In genomic region chr11:61516675-61517516, GRCh38 we compare ENCODE assay signal across 10 cellular contexts. TPM values are rescaled to one million over a fixed set of nuclear protein-coding genes. Genes with fewer than 3 reads are reported as not detected.
DNase-seq lines count a peak whose midpoint lies in the region; ATAC-seq and TF ChIP-seq lines count a peak whose summit lies in the region.
"Had no signal": no experiment of that assay in that cellular context is flagged by ENCODE, and none has a peak within 500 bp of the region (broad histone marks: within the 10 kb centered on the region; RNA-seq: fewer than 3 reads in every experiment).

No MANE protein-coding gene starts in this region.

- H3K27ac ChIP-seq in HCT116 (ENCODE audit: low read depth, low read length), result no peak overlapping the region
- H3K27ac ChIP-seq in lower lobe of right lung, result no peak overlapping the region

- H3K9ac ChIP-seq in HCT116 (ENCODE audit: low read length), result no peak overlapping the region

- TF ChIP-seq CTCF in HCT116 (IDR thresholded peaks at IDR 0.05 in 2 of 3, conservative IDR thresholded peaks at IDR 0.05 in 1 of 3; ENCODE audit: borderline replicate concordance in 1 of 3, insufficient read depth in 1 of 3, low read depth in 2 of 3, low read length in 2 of 3) (peak; percentile 81 to 99 (median 98)), cardiac fibroblast (IDR thresholded peaks at IDR 0.05; ENCODE audit: low read depth, low read length) (peak; percentile 98), lower lobe of right lung (IDR thresholded peaks at IDR 0.05) (peak; percentile 95)

- TF ChIP-seq RAD21 in HCT116 (IDR thresholded peaks at IDR 0.05; ENCODE audit: low read depth), result peak; percentile 82

- no TSS peak for BruUV-seq in HCT116 (replicated peaks; lab: Mats Ljungman, UMichigan)

- H3K9me2 ChIP-seq in HCT116 (ENCODE audit: insufficient read depth), result no peaks in the 10 kb centered on the region

- H4K20me1 ChIP-seq in HCT116 (ENCODE audit: insufficient read depth), result no peaks in the 10 kb centered on the region

- no peaks in the 10 kb centered on the region for H3K79me2 ChIP-seq in HCT116 (ENCODE audit: insufficient read depth, low read length)

- H3K36me3 ChIP-seq in HCT116 (ENCODE audit: control insufficient read depth in 1 of 2, insufficient read depth in 2 of 2, low read length in 2 of 2) (peaks cover 0 to 6% of the 10 kb centered on the region in 2 experiments; a peak in 1 of 4 replicates), lower lobe of right lung (no peaks in the 10 kb centered on the region)
- H3K36me3 ChIP-seq: HAP-1 had no signal

- POLR2A ChIA-PET in HCT116 (lab: Charles Lee), result interaction anchor here (0.8 to 1.3 kb wide), 2 partner anchors 70 to 155 kb away, joined by 3 read pairs; partner anchors contain the start of genes CYB561A3 and TMEM138

- RAD21 ChIA-PET in HCT116 (lab: Charles Lee; ENCODE audit: low non-redundant PET in 1 of 2, low total read pairs in 2 of 2, uncharacterized antibody in 2 of 2, unreplicated experiment in 2 of 2), result interaction anchor here (0.7 to 1.4 kb wide), 3 partner anchors 34 to 39 kb away, joined by 3 to 5 read pairs (median 4); no protein-coding TSS in a partner anchor

- peak; percentile 86 for DNase-seq in AG08396 (ENCODE audit: low spot score)
- no peak for DNase-seq in HCT116 (ENCODE audit: low read depth, low spot score)
- DNase-seq in activated CD4-positive, CD25-positive, alpha-beta regulatory T cell treated with anti-CD3 and anti-CD28 coated beads, Interleukin-2, amount 50 U/mL, for 72 hours, result peak; percentile 70
- peak; percentile 28 to 33 for DNase-seq in cardiac fibroblast (ENCODE audit: low read depth in 2 of 2)
- DNase-seq in lower lobe of right lung, result no peak
- DNase-seq in stimulated activated CD8-positive, alpha-beta memory T cell treated with anti-CD3 and anti-CD28 coated beads, Interleukin-7, amount 100 ng/mL, for 1 hour (ENCODE audit: low read depth in 2 of 2), result peak; percentile 28 to 40
- no peak for DNase-seq in kidney glomerular epithelial cell (lab: John Stamatoyannopoulos, UW)

- no peak overlapping the region for H3K4me3 ChIP-seq in HCT116 (replicated peaks in 1 of 2; ENCODE audit: low read depth in 1 of 2, low read length in 2 of 2)
- no peak overlapping the region for H3K4me3 ChIP-seq in cardiac fibroblast (replicated peaks in 1 of 2; ENCODE audit: low read depth in 2 of 2, low read length in 2 of 2)
- H3K4me3 ChIP-seq in lower lobe of right lung, result no peak overlapping the region
- H3K4me3 ChIP-seq: HAP-1 had no signal

- intact Hi-C loops in HCT116 (cut with micrococcal nuclease) (loop anchor here (1.0 kb wide), 2 partner anchors 40 to 71 kb away; no protein-coding TSS in a partner anchor), lower lobe of right lung (cut with DNase I) (no loop called here)

- ATAC-seq in HCT116, result peak; percentile 75
- ATAC-seq in lower lobe of right lung, result peak; percentile 37 to 59
- ATAC-seq in GM18907 (IDR thresholded peaks at IDR 0.05; ENCODE audit: unreplicated experiment), result no peak

- TF ChIP-seq POLR2A in HCT116 (IDR thresholded peaks at IDR 0.05; ENCODE audit: borderline replicate concordance, extremely low read depth, insufficient read depth, insufficient read length), result no peak

- H3K9me3 ChIP-seq in HCT116 (ENCODE audit: control insufficient read depth in 1 of 2, insufficient read depth in 1 of 2, low read depth in 1 of 2, low read length in 2 of 2) (no peaks in the 10 kb centered on the region), lower lobe of right lung (no peaks in the 10 kb centered on the region)
- H3K9me3 ChIP-seq: HAP-1 had no signal

- H2AFZ ChIP-seq in HCT116 (ENCODE audit: low read depth, low read length, poor library complexity, severe bottlenecking), result no peak overlapping the region

- no peak overlapping the region for H3K4me2 ChIP-seq in HCT116 (ENCODE audit: low read length)

- H3K4me1 ChIP-seq in HCT116 (ENCODE audit: control insufficient read depth in 1 of 2, insufficient read depth in 2 of 2, low read length in 2 of 2) (peaks cover 8 to 14% of the 10 kb centered on the region in 2 experiments; a peak in 2 of 4 replicates), lower lobe of right lung (peaks cover 9% of the 10 kb centered on the region)
- H3K4me1 ChIP-seq: HAP-1 had no signal

- CTCF ChIA-PET in HCT116 (lab: Charles Lee), result interaction anchor here (0.8 to 2.8 kb wide), 22 partner anchors 8 to 216 kb away, joined by 3 to 32 read pairs (median 4); partner anchors contain the start of genes CPSF7, LRRC10B and SDHAF2

- H3K27me3 ChIP-seq in HCT116 (ENCODE audit: insufficient read depth, low read length) (no peaks in the 10 kb centered on the region), lower lobe of right lung (ENCODE audit: low read depth) (peaks cover 19% of the 10 kb centered on the region)

TF ChIP-seq in HCT116, 20 proteins besides CTCF, POLR2A, EP300 and RAD21:
- TF ChIP-seq SIN3A (IDR thresholded peaks at IDR 0.05; ENCODE audit: low read depth) (no peak), CEBPB (IDR thresholded peaks at IDR 0.05; ENCODE audit: low read depth) (no peak), JUND (IDR thresholded peaks at IDR 0.05) (no peak), YY1 (IDR thresholded peaks at IDR 0.05; ENCODE audit: extremely low read depth, insufficient replicate concordance, low read depth, low read length) (no peak), ZBTB33 (IDR thresholded peaks at IDR 0.05; ENCODE audit: extremely low read depth, insufficient replicate concordance, low read length) (no peak), MAX (IDR thresholded peaks at IDR 0.05) (no peak), ZNF274 (IDR thresholded peaks at IDR 0.05; ENCODE audit: low read depth, low read length) (no peak), FOSL1 (IDR thresholded peaks at IDR 0.05; ENCODE audit: low read depth) (no peak)
TF ChIP-seq in HCT116: peak in this region for 0.

RNA-seq across cellular contexts. Expression of gene LRRC10B, which starts 8.3 kb away (rescaled TPM):
- total RNA-seq in HCT116 (2021; ENCODE audit: unreplicated experiment), result not detected
- 0.07 TPM in 1 of 2 replicates, not detected in the other for polyA plus RNA-seq in HCT116 (2012)
- total RNA-seq in lower lobe of right lung, result 6.4 TPM
- total RNA-seq: lung microvascular endothelial cell had no signal

Comparison
In these comparisons a context has a peak if more than half of its experiments do, and no peak if none do; other contexts are left out.
1. DNase-seq: peak in AG08396 (single experiment), activated CD4-positive, CD25-positive, alpha-beta regulatory T cell treated with anti-CD3 and anti-CD28 coated beads, Interleukin-2, amount 50 U/mL, for 72 hours (single experiment), cardiac fibroblast (2 of 2) and stimulated activated CD8-positive, alpha-beta memory T cell treated with anti-CD3 and anti-CD28 coated beads, Interleukin-7, amount 100 ng/mL, for 1 hour (2 of 2); none in HCT116 (single experiment), lower lobe of right lung (single experiment) and kidney glomerular epithelial cell (single experiment).
2. Peak in every context shown above with its lines, with median percentiles within 50 percentile points of each other: CTCF ChIP-seq.